Comparison of ENCODE assay signal across 8 cellular contexts in genomic region chr9:35071814-35072460, GRCh38. TPM values are rescaled to one million over a fixed set of nuclear protein-coding genes. Genes with fewer than 3 reads are reported as not detected.
A peak's percentile ranks its signal among the peaks of the same experiment; 100 is the strongest.
DNase-seq lines count a peak whose midpoint lies in the region; ATAC-seq, FAIRE-seq and TF ChIP-seq lines count a peak whose summit lies in the region.

No MANE protein-coding gene starts in this region.

- H3K4me3 ChIP-seq in astrocyte (ENCODE audit: insufficient read depth, low read depth, low read length) (peak overlapping the region; percentile 97), retinal pigment epithelial cell (ENCODE audit: low read length) (peak overlapping the region; percentile 96)

- H3K27ac ChIP-seq in astrocyte (ENCODE audit: low read depth, low read length) = peak overlapping the region; percentile 95

- FAIRE-seq in GM12892 (lab: Jason Lieb, UNC) = no peak
- no peak for FAIRE-seq in astrocyte (lab: Jason Lieb, UNC)

- TF ChIP-seq POLR2A in GM12892 (IDR thresholded peaks at IDR 0.05; ENCODE audit: low read depth, low read length) = peak; percentile 73; the same call in 1 of the 2 replicates

- H3K36me3 ChIP-seq in astrocyte (ENCODE audit: insufficient read depth, low read length) = peaks cover 29% of the 10 kb centered on the region

- no peaks in the 10 kb centered on the region for H3K27me3 Mint-ChIP-seq in T-helper 2 cell treated with Interferon-gamma antibody and Interleukin-4, amounts not matched to agents 5 μg/mL and 100 μg/mL, for 36 hours (ENCODE audit: low read depth)
- no peaks in the 10 kb centered on the region for H3K27me3 Mint-ChIP-seq in astrocyte (ENCODE audit: low read depth, unreplicated experiment)

- H3K4me3 Mint-ChIP-seq in T-helper 2 cell treated with Interferon-gamma antibody and Interleukin-4, amounts not matched to agents 5 μg/mL and 100 μg/mL, for 36 hours = peak overlapping the region; percentile 88
- peak overlapping the region; percentile 98 for H3K4me3 Mint-ChIP-seq in astrocyte (ENCODE audit: unreplicated experiment)

- H3K36me3 Mint-ChIP-seq in T-helper 2 cell treated with Interferon-gamma antibody and Interleukin-4, amounts not matched to agents 5 μg/mL and 100 μg/mL, for 36 hours (ENCODE audit: low read depth) = peaks cover 68% of the 10 kb centered on the region
- peaks cover 25% of the 10 kb centered on the region for H3K36me3 Mint-ChIP-seq in astrocyte (ENCODE audit: low read depth, unreplicated experiment)

- H3K9me3 Mint-ChIP-seq in T-helper 2 cell treated with Interferon-gamma antibody and Interleukin-4, amounts not matched to agents 5 μg/mL and 100 μg/mL, for 36 hours = no peaks in the 10 kb centered on the region
- peaks cover 4% of the 10 kb centered on the region for H3K9me3 Mint-ChIP-seq in astrocyte (ENCODE audit: unreplicated experiment)

- H2AFZ ChIP-seq in astrocyte (ENCODE audit: low read depth, low read length) = peak overlapping the region; percentile 35

- peaks cover 52% of the 10 kb centered on the region for H4K20me1 ChIP-seq in astrocyte (ENCODE audit: insufficient read depth, low read length)

- TF ChIP-seq CTCF in astrocyte (IDR thresholded peaks at IDR 0.05; ENCODE audit: insufficient read depth, low read depth, low read length) (no peak), retinal pigment epithelial cell (conservative IDR thresholded peaks at IDR 0.05; ENCODE audit: low read depth, low read length) (peak; percentile 33)

- no peaks in the 10 kb centered on the region for H3K27me3 ChIP-seq in astrocyte (ENCODE audit: insufficient read depth, low read length)

- peak overlapping the region; percentile 87 for H3K4me2 ChIP-seq in astrocyte (ENCODE audit: low read length)

- peak; percentile 65 for ATAC-seq in HG02642 (IDR thresholded peaks at IDR 0.05; ENCODE audit: poor library complexity, unreplicated experiment)

- peak overlapping the region; percentile 99 for H3K9ac ChIP-seq in astrocyte (ENCODE audit: low read length)

- no peaks in the 10 kb centered on the region for H3K9me3 ChIP-seq in astrocyte (ENCODE audit: insufficient read depth, low read depth, low read length)

- H3K4me1 ChIP-seq in astrocyte (ENCODE audit: insufficient read depth, low read length) = peaks cover 31% of the 10 kb centered on the region

- H3K79me2 ChIP-seq in astrocyte (ENCODE audit: insufficient read depth, low read length) = peaks cover 60% of the 10 kb centered on the region

- peaks cover 45% of the 10 kb centered on the region for H3K4me1 Mint-ChIP-seq in T-helper 2 cell treated with Interferon-gamma antibody and Interleukin-4, amounts not matched to agents 5 μg/mL and 100 μg/mL, for 36 hours (ENCODE audit: low read depth)
- H3K4me1 Mint-ChIP-seq in astrocyte (ENCODE audit: low read depth, unreplicated experiment) = peaks cover 20% of the 10 kb centered on the region

- peak overlapping the region; percentile 92 for H3K27ac Mint-ChIP-seq in T-helper 2 cell treated with Interferon-gamma antibody and Interleukin-4, amounts not matched to agents 5 μg/mL and 100 μg/mL, for 36 hours
- peak overlapping the region; percentile 93 for H3K27ac Mint-ChIP-seq in astrocyte (ENCODE audit: unreplicated experiment)

- peak; percentile 73 for DNase-seq in GM12892 (ENCODE audit: insufficient read length)
- DNase-seq in NCI-H1092 treated with DMSO at 0.1 percent for 48 hours (lab: John Stamatoyannopoulos, UW) = peak; percentile 79
- DNase-seq in T-helper 2 cell treated with Interferon-gamma antibody and Interleukin-4, amounts not matched to agents 5 μg/mL and 100 μg/mL, for 36 hours (ENCODE audit: low spot score) = peak; percentile 84
- peak; percentile 79 for DNase-seq in astrocyte (ENCODE audit: low read depth)
- DNase-seq in hippocampal formation (lab: John Stamatoyannopoulos, UW) = peak; percentile 18 to 73
- peak; percentile 55 for DNase-seq in retinal pigment epithelial cell (ENCODE audit: low read depth)
- DNase-seq in NCI-H1048 (lab: John Stamatoyannopoulos, UW) = no peak

RNA-seq across cellular contexts. Expression of gene VCP, which starts 0.5 kb away (rescaled TPM):
- 120 TPM for polyA plus RNA-seq in GM12892 (2012; ENCODE audit: missing spikeins)
- total RNA-seq in astrocyte = 366 and 390 TPM in 2 replicates

RNA-seq across cellular contexts. Expression of gene FANCG, which starts 7.8 kb away (rescaled TPM):
- polyA plus RNA-seq in GM12892 (2012; ENCODE audit: missing spikeins) = 41.1 TPM
- 11.0 and 14.1 TPM in 2 replicates for total RNA-seq in astrocyte

RNA-seq across cellular contexts. Expression of gene PIGO, which starts 24.5 kb away (rescaled TPM):
- polyA plus RNA-seq in GM12892 (2012; ENCODE audit: missing spikeins) = 11.7 TPM
- total RNA-seq in astrocyte = 19.7 and 20.8 TPM in 2 replicates

RNA-seq across cellular contexts. Expression of gene STOML2, which starts 31.0 kb away (rescaled TPM):
- polyA plus RNA-seq in GM12892 (2012; ENCODE audit: missing spikeins) = 164 TPM
- 83.1 and 85.1 TPM in 2 replicates for total RNA-seq in astrocyte

RNA-seq across cellular contexts. Expression of gene ATOSB, which starts 43.7 kb away (rescaled TPM):
- 3.2 TPM for polyA plus RNA-seq in GM12892 (2012; ENCODE audit: missing spikeins)
- total RNA-seq in astrocyte = 68.9 and 76.9 TPM in 2 replicates
